34 cellular contexts compared by ENCODE assay signal in the genomic region with DNA sequence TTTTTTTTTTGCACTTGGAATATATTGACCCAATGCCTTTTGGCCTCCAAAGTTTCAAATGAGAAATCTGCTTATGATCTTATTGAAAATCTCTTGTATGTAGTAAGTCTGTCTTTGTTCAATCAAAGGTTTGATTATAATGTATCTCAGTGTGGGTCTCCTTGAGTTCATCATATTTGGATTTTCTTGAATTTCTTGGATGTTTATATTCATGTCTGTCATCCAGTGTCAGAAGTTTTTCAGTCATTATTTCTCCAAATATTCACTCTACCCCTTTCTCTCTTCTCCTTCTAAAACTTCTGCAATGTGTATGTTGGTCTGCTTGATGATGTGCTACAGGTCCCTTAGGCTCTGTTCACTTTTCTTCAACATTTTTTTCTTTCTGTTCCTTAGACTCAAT.
"Had no signal": no experiment of that assay in that cellular context is flagged by ENCODE, and none has a peak within 500 bp of the region (broad histone marks: within the 10 kb centered on the region; RNA-seq: fewer than 3 reads in every experiment).

No MANE protein-coding gene starts in this region.

- H3K36me3 ChIP-seq: MG63 had no signal

- H3K4me3 ChIP-seq: MG63 had no signal

- DNase-seq: Karpas-422, Kasumi-1, MG63, MM.1S, MV-4-11, NCI-H1048, NCI-H1092, NCI-H1092 treated with DMSO at 0.1 percent for 48 hours, NCI-H1105, NCI-H1105 treated with DMSO at 0.1 percent for 48 hours, NCI-H1417, NCI-H1417 treated with DMSO at 0.1 percent for 48 hours, NCI-H1436, NCI-H1436 treated with DMSO at 0.1 percent for 48 hours, NCI-H146, NCI-H1694, NCI-H1694 treated with DMSO at 0.1 percent for 48 hours, NCI-H187, NCI-H187 treated with DMSO at 0.1 percent for 48 hours, NCI-H1930, NCI-H2029, NCI-H2029 treated with DMSO at 0.1 percent for 48 hours, NCI-H2081, NCI-H2081 treated with DMSO at 0.1 percent for 48 hours, NCI-H2107, NCI-H2171, NCI-H2171 treated with DMSO at 0.1 percent for 48 hours, NCI-H2227 treated with DMSO at 0.1 percent for 48 hours, NCI-H226, NCI-H345, NCI-H446, NCI-H446 treated with DMSO at 0.1 percent for 48 hours, NCI-H510A, NCI-H510A treated with DMSO at 0.1 percent for 48 hours had no signal
